Comparison of ENCODE assay signal across 26 cellular contexts in genomic region chr12:130969223-130969622, GRCh38. TPM values are rescaled to one million over a fixed set of nuclear protein-coding genes. Genes with fewer than 3 reads are reported as not detected.
"Had no signal": no experiment of that assay in that cellular context is flagged by ENCODE, and none has a peak within 500 bp of the region (broad histone marks: within the 10 kb centered on the region; RNA-seq: fewer than 3 reads in every experiment).

No MANE protein-coding gene starts in this region.

- H3K36me3 Mint-ChIP-seq: naive thymus-derived CD4-positive, alpha-beta T cell; neural progenitor cell had no signal

- H3K27ac ChIP-seq: dorsolateral prefrontal cortex, epithelial cell of prostate, gastrocnemius medialis, neural progenitor cell, prostate gland, suprapubic skin, thyroid gland, vagina had no signal

- H3K27me3 Mint-ChIP-seq: stimulated activated naive CD8-positive, alpha-beta T cell treated with anti-CD3 and anti-CD28 coated beads, Interleukin-15, amount 100 ng/mL, for 72 hours had no signal

- H3K4me2 ChIP-seq: neural progenitor cell had no signal

- H3K36me3 ChIP-seq: gastrocnemius medialis, neural progenitor cell, prostate gland, thyroid gland had no signal

- H3K27me3 ChIP-seq: dorsolateral prefrontal cortex, gastrocnemius medialis, neural progenitor cell, suprapubic skin, thyroid gland, vagina had no signal

- H3K9me3 Mint-ChIP-seq: endodermal cell; naive thymus-derived CD4-positive, alpha-beta T cell; nephron; neural progenitor cell; stimulated activated naive CD8-positive, alpha-beta T cell treated with anti-CD3 and anti-CD28 coated beads, Interleukin-15, amount 100 ng/mL, for 72 hours had no signal

- DNase-seq: dorsolateral prefrontal cortex; effector CD8-positive, alpha-beta T cell; endodermal cell; foreskin fibroblast; gastrocnemius medialis; head of caudate nucleus; kidney; mesenchymal stem cell; midbrain; naive thymus-derived CD4-positive, alpha-beta T cell; small intestine; stimulated activated CD4-positive, alpha-beta T cell treated with anti-CD3 and anti-CD28 coated beads, Interleukin-15, amount 100 ng/mL, for 24 hours; stimulated activated CD4-positive, alpha-beta T cell treated with anti-CD3 and anti-CD28 coated beads, Interleukin-2, amount 100 ng/mL, for 48 hours; stimulated activated naive CD4-positive, alpha-beta T cell; stimulated activated naive CD8-positive, alpha-beta T cell treated with anti-CD3 and anti-CD28 coated beads, Interleukin-15, amount 100 ng/mL, for 72 hours; thyroid gland; trophoblast cell had no signal

- H3K4me1 Mint-ChIP-seq: endodermal cell; neural progenitor cell; stimulated activated naive CD8-positive, alpha-beta T cell treated with anti-CD3 and anti-CD28 coated beads, Interleukin-15, amount 100 ng/mL, for 72 hours had no signal

- H3K4me1 ChIP-seq: gastrocnemius medialis, neural progenitor cell, prostate gland, suprapubic skin, thyroid gland had no signal

- H3K9me3 ChIP-seq: gastrocnemius medialis, prostate gland, suprapubic skin, thyroid gland, vagina had no signal

- H3K4me3 ChIP-seq: dorsolateral prefrontal cortex, gastrocnemius medialis, neural progenitor cell, prostate gland, suprapubic skin, thyroid gland, vagina had no signal

- ATAC-seq: esophagus mucosa; gastrocnemius medialis; left lobe of liver; naive thymus-derived CD4-positive, alpha-beta T cell; stimulated activated naive CD8-positive, alpha-beta T cell treated with anti-CD3 and anti-CD28 coated beads, Interleukin-15, amount 100 ng/mL, for 72 hours had no signal

- H3K4me3 Mint-ChIP-seq: endodermal cell; naive thymus-derived CD4-positive, alpha-beta T cell; nephron; neural progenitor cell; stimulated activated naive CD8-positive, alpha-beta T cell treated with anti-CD3 and anti-CD28 coated beads, Interleukin-15, amount 100 ng/mL, for 72 hours had no signal

- H3K27ac Mint-ChIP-seq: endodermal cell; naive thymus-derived CD4-positive, alpha-beta T cell; nephron; neural progenitor cell; stimulated activated naive CD8-positive, alpha-beta T cell treated with anti-CD3 and anti-CD28 coated beads, Interleukin-15, amount 100 ng/mL, for 72 hours had no signal

RNA-seq across cellular contexts. Expression of gene ADGRD1, which starts 15.5 kb away (rescaled TPM):
- total RNA-seq: glomerular endothelial cell had no signal
- polyA plus RNA-seq: naive thymus-derived CD4-positive, alpha-beta T cell had no signal
